ENCODE assay signal across 12 cellular contexts in the genomic region with DNA sequence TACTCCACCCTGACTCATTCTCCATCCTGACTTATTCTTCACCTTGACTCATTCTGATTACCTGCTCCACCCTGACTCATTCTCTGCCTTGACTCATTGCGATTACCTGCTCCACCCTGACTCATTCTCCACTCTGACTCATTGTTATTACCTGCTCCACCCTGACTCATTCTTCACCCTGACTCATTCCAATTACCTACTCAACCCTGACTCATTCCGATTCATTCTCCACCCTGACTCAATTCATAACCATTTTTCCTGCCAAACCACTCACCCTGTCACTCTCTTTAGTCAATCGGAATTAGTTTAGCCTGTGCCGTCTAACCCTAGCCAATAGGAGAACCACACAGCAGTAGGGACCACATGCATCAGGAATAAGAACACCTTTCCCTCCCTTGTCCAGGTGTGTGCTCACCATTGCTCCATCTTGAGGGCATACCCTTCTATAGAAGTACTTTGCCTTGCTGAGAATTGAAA.
DNase-seq lines count a peak whose midpoint lies in the region; ATAC-seq and TF ChIP-seq lines count a peak whose summit lies in the region.
"Had no signal": no experiment of that assay in that cellular context is flagged by ENCODE, and none has a peak within 500 bp of the region (broad histone marks: within the 10 kb centered on the region; RNA-seq: fewer than 3 reads in every experiment).

No MANE protein-coding gene starts in this region.

- DNase-seq in EL = peak; percentile 0
- peak; percentile 98 for DNase-seq in HCT116 (ENCODE audit: low read depth, low spot score)
- peak; percentile 25 for DNase-seq in RPMI7951 (ENCODE audit: low read depth)
- DNase-seq in head of caudate nucleus = peak in 34 of 42 donors; percentile 10 to 88 (median 52)
- no peak for DNase-seq in NCI-H748 (lab: John Stamatoyannopoulos, UW; ENCODE audit: unreplicated experiment)
- no peak for DNase-seq in left ventricle myocardium superior
- DNase-seq: H7; naive thymus-derived CD4-positive, alpha-beta T cell; NCI-H2227 treated with DMSO at 0.1 percent for 48 hours; uterus had no signal

- no peaks in the 10 kb centered on the region for H3K79me2 ChIP-seq in HCT116 (ENCODE audit: insufficient read depth, low read length)

- H3K9me3 ChIP-seq in HCT116 (ENCODE audit: control insufficient read depth in 1 of 2, insufficient read depth in 1 of 2, low read depth in 1 of 2, low read length in 2 of 2) = peaks cover 0 to 7% of the 10 kb centered on the region in 2 experiments; a peak in 1 of 4 replicates
- H3K9me3 ChIP-seq: uterus had no signal

- no peak overlapping the region for H3K27ac Mint-ChIP-seq in stimulated activated memory B cell treated with anti-CD40 and anti-IgM and Interleukin-4, amounts not matched to agents 10 μg/mL and 1 μg/mL and 100 μg/mL, for 72 hours
- H3K27ac Mint-ChIP-seq: naive thymus-derived CD4-positive, alpha-beta T cell had no signal

- no peak overlapping the region for H3K4me3 ChIP-seq in HCT116 (replicated peaks in 1 of 2; ENCODE audit: low read depth in 1 of 2, low read length in 2 of 2)
- H3K4me3 ChIP-seq: uterus had no signal

- H3K4me3 Mint-ChIP-seq in stimulated activated memory B cell treated with anti-CD40 and anti-IgM and Interleukin-4, amounts not matched to agents 10 μg/mL and 1 μg/mL and 100 μg/mL, for 72 hours = no peak overlapping the region
- H3K4me3 Mint-ChIP-seq: naive thymus-derived CD4-positive, alpha-beta T cell had no signal

- ATAC-seq in HCT116 = peak; percentile 93
- ATAC-seq in stimulated activated memory B cell treated with anti-CD40 and anti-IgM and Interleukin-4, amounts not matched to agents 10 μg/mL and 1 μg/mL and 100 μg/mL, for 72 hours = no peak
- ATAC-seq in left ventricle myocardium superior = no peak
- ATAC-seq in HG03095 (IDR thresholded peaks at IDR 0.05; ENCODE audit: unreplicated experiment) = no peak
- ATAC-seq: naive thymus-derived CD4-positive, alpha-beta T cell had no signal

- H4K20me1 ChIP-seq in HCT116 (ENCODE audit: insufficient read depth) = no peaks in the 10 kb centered on the region

- H3K9ac ChIP-seq in HCT116 (ENCODE audit: low read length) = no peak overlapping the region

- BruUV-seq in HCT116 (replicated peaks; lab: Mats Ljungman, UMichigan) = no TSS peak

- TF ChIP-seq POLR2A in HCT116 (IDR thresholded peaks at IDR 0.05; ENCODE audit: borderline replicate concordance, extremely low read depth, insufficient read depth, insufficient read length) = no peak

- H3K36me3 ChIP-seq in HCT116 (ENCODE audit: control insufficient read depth in 1 of 2, insufficient read depth in 2 of 2, low read length in 2 of 2) = peaks cover 0 to 29% of the 10 kb centered on the region in 2 experiments; a peak in 2 of 4 replicates
- H3K36me3 ChIP-seq: uterus had no signal

- H3K9me3 Mint-ChIP-seq in stimulated activated memory B cell treated with anti-CD40 and anti-IgM and Interleukin-4, amounts not matched to agents 10 μg/mL and 1 μg/mL and 100 μg/mL, for 72 hours = peaks cover 5% of the 10 kb centered on the region

- H3K27me3 Mint-ChIP-seq in stimulated activated memory B cell treated with anti-CD40 and anti-IgM and Interleukin-4, amounts not matched to agents 10 μg/mL and 1 μg/mL and 100 μg/mL, for 72 hours = no peaks in the 10 kb centered on the region
- H3K27me3 Mint-ChIP-seq: naive thymus-derived CD4-positive, alpha-beta T cell had no signal

- no peaks in the 10 kb centered on the region for H3K36me3 Mint-ChIP-seq in stimulated activated memory B cell treated with anti-CD40 and anti-IgM and Interleukin-4, amounts not matched to agents 10 μg/mL and 1 μg/mL and 100 μg/mL, for 72 hours
- H3K36me3 Mint-ChIP-seq: naive thymus-derived CD4-positive, alpha-beta T cell had no signal

- intact Hi-C loops in HCT116 (cut with micrococcal nuclease) (no loop called here), head of caudate nucleus (cut with DNase I) (no loop called here), left ventricle myocardium superior (cut with micrococcal nuclease) (no loop called here)

- peak overlapping the region; percentile 55 for H3K4me2 ChIP-seq in HCT116 (ENCODE audit: low read length)

- RAD21 ChIA-PET in HCT116 (lab: Charles Lee; ENCODE audit: low non-redundant PET in 1 of 2, low total read pairs in 2 of 2, uncharacterized antibody in 2 of 2, unreplicated experiment in 2 of 2) = no interaction called here

- H2AFZ ChIP-seq in HCT116 (ENCODE audit: low read depth, low read length, poor library complexity, severe bottlenecking) = peak overlapping the region; percentile 92

- no peaks in the 10 kb centered on the region for H3K27me3 ChIP-seq in HCT116 (ENCODE audit: insufficient read depth, low read length)
- H3K27me3 ChIP-seq: uterus had no signal

- POLR2A ChIA-PET in HCT116 (lab: Charles Lee) = interaction anchor here (0.6 kb wide), 1 partner anchor 314 kb away, joined by 3 read pairs; no protein-coding TSS in a partner anchor

- TF ChIP-seq RAD21 in HCT116 (IDR thresholded peaks at IDR 0.05; ENCODE audit: low read depth) = peak; percentile 28; the same call in 1 of the 2 replicates

- no peaks in the 10 kb centered on the region for H3K9me2 ChIP-seq in HCT116 (ENCODE audit: insufficient read depth)

- H3K27ac ChIP-seq in HCT116 (ENCODE audit: low read depth, low read length) = peak overlapping the region; percentile 61; the same call in 1 of the 2 replicates
- H3K27ac ChIP-seq: uterus had no signal

- CTCF ChIA-PET in HCT116 (lab: Charles Lee) = no interaction called here

- TF ChIP-seq CTCF in HCT116 (IDR thresholded peaks at IDR 0.05 in 2 of 3, conservative IDR thresholded peaks at IDR 0.05 in 1 of 3; ENCODE audit: borderline replicate concordance in 1 of 3, insufficient read depth in 1 of 3, low read depth in 2 of 3, low read length in 2 of 3) = no peak

- H3K4me1 ChIP-seq in HCT116 (ENCODE audit: control insufficient read depth in 1 of 2, insufficient read depth in 2 of 2, low read length in 2 of 2) = peaks cover 10 to 27% of the 10 kb centered on the region in 2 experiments
- H3K4me1 ChIP-seq: uterus had no signal

- H3K4me1 Mint-ChIP-seq in stimulated activated memory B cell treated with anti-CD40 and anti-IgM and Interleukin-4, amounts not matched to agents 10 μg/mL and 1 μg/mL and 100 μg/mL, for 72 hours = no peaks in the 10 kb centered on the region
- H3K4me1 Mint-ChIP-seq: naive thymus-derived CD4-positive, alpha-beta T cell had no signal

TF ChIP-seq in HCT116, 20 proteins besides CTCF, POLR2A, EP300 and RAD21 (continues in another document):
- TF ChIP-seq ELF1 (IDR thresholded peaks at IDR 0.05; ENCODE audit: borderline replicate concordance, low read depth) (no peak), SRF (IDR thresholded peaks at IDR 0.05; ENCODE audit: low read depth) (peak; percentile 91), JUND (IDR thresholded peaks at IDR 0.05) (peak; percentile 100), FOSL1 (IDR thresholded peaks at IDR 0.05; ENCODE audit: low read depth) (peak; percentile 100), MAX (IDR thresholded peaks at IDR 0.05) (peak; percentile 80), EZH2 (IDR thresholded peaks at IDR 0.05) (no peak), EGR1 (IDR thresholded peaks at IDR 0.05; ENCODE audit: low read depth) (no peak)
- TF ChIP-seq, protein P1, sequence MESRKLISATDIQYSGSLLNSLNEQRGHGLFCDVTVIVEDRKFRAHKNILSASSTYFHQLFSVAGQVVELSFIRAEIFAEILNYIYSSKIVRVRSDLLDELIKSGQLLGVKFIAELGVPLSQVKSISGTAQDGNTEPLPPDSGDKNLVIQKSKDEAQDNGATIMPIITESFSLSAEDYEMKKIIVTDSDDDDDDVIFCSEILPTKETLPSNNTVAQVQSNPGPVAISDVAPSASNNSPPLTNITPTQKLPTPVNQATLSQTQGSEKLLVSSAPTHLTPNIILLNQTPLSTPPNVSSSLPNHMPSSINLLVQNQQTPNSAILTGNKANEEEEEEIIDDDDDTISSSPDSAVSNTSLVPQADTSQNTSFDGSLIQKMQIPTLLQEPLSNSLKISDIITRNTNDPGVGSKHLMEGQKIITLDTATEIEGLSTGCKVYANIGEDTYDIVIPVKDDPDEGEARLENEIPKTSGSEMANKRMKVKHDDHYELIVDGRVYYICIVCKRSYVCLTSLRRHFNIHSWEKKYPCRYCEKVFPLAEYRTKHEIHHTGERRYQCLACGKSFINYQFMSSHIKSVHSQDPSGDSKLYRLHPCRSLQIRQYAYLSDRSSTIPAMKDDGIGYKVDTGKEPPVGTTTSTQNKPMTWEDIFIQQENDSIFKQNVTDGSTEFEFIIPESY (IDR thresholded peaks at IDR 0.05; ENCODE audit: extremely low read depth, insufficient replicate concordance, low read length) = peak; percentile 73
- TF ChIP-seq, protein P2, sequence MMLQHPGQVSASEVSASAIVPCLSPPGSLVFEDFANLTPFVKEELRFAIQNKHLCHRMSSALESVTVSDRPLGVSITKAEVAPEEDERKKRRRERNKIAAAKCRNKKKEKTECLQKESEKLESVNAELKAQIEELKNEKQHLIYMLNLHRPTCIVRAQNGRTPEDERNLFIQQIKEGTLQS (IDR thresholded peaks at IDR 0.05) = peak; percentile 86
- TF ChIP-seq, protein P3, sequence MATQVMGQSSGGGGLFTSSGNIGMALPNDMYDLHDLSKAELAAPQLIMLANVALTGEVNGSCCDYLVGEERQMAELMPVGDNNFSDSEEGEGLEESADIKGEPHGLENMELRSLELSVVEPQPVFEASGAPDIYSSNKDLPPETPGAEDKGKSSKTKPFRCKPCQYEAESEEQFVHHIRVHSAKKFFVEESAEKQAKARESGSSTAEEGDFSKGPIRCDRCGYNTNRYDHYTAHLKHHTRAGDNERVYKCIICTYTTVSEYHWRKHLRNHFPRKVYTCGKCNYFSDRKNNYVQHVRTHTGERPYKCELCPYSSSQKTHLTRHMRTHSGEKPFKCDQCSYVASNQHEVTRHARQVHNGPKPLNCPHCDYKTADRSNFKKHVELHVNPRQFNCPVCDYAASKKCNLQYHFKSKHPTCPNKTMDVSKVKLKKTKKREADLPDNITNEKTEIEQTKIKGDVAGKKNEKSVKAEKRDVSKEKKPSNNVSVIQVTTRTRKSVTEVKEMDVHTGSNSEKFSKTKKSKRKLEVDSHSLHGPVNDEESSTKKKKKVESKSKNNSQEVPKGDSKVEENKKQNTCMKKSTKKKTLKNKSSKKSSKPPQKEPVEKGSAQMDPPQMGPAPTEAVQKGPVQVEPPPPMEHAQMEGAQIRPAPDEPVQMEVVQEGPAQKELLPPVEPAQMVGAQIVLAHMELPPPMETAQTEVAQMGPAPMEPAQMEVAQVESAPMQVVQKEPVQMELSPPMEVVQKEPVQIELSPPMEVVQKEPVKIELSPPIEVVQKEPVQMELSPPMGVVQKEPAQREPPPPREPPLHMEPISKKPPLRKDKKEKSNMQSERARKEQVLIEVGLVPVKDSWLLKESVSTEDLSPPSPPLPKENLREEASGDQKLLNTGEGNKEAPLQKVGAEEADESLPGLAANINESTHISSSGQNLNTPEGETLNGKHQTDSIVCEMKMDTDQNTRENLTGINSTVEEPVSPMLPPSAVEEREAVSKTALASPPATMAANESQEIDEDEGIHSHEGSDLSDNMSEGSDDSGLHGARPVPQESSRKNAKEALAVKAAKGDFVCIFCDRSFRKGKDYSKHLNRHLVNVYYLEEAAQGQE (IDR thresholded peaks at IDR 0.05; ENCODE audit: low read depth) = no peak

Comparison
In these comparisons a context has a peak if more than half of its experiments do, and no peak if none do; other contexts are left out.
1. DNase-seq: peak in EL (single experiment), HCT116 (single experiment), RPMI7951 (single experiment) and head of caudate nucleus (34 of 42); none in NCI-H748 (single experiment) and left ventricle myocardium superior (single experiment).